In genomic region chr6:30829639-30830250, GRCh38 we compare ENCODE assay signal across 10 cellular contexts. TPM values are rescaled to one million over a fixed set of nuclear protein-coding genes. Genes with fewer than 3 reads are reported as not detected.
DNase-seq lines count a peak whose midpoint lies in the region; ATAC-seq and TF ChIP-seq lines count a peak whose summit lies in the region.
"Had no signal": no experiment of that assay in that cellular context is flagged by ENCODE, and none has a peak within 500 bp of the region (broad histone marks: within the 10 kb centered on the region; RNA-seq: fewer than 3 reads in every experiment).

No MANE protein-coding gene starts in this region.

- H3K4me1 Mint-ChIP-seq in activated CD4-positive, alpha-beta T cell treated with anti-CD3 and anti-CD28 coated beads, Interleukin-2, amount 10 ng/mL, durations not matched to agents 24 days and 14 days: peaks cover 65% of the 10 kb centered on the region
- H3K4me1 Mint-ChIP-seq in T-helper 17 cell: peaks cover 58% of the 10 kb centered on the region
- peaks cover 39 to 54% of the 10 kb centered on the region in 2 donors for H3K4me1 Mint-ChIP-seq in immature natural killer cell

- H3K36me3 Mint-ChIP-seq in activated CD4-positive, alpha-beta T cell treated with anti-CD3 and anti-CD28 coated beads, Interleukin-2, amount 10 ng/mL, durations not matched to agents 24 days and 14 days (ENCODE audit: low read depth): peaks cover 26% of the 10 kb centered on the region
- H3K36me3 Mint-ChIP-seq in T-helper 17 cell (ENCODE audit: low read depth) (peaks cover 5% of the 10 kb centered on the region), immature natural killer cell (peaks cover 0 to 3% (median 3%) of the 10 kb centered on the region in 3 donors)

- no peaks in the 10 kb centered on the region for H3K27me3 ChIP-seq in stomach

- peak overlapping the region; percentile 86 for H3K4me3 Mint-ChIP-seq in activated CD4-positive, alpha-beta T cell treated with anti-CD3 and anti-CD28 coated beads, Interleukin-2, amount 10 ng/mL, durations not matched to agents 24 days and 14 days
- H3K4me3 Mint-ChIP-seq in T-helper 17 cell (peak overlapping the region; percentile 99), immature natural killer cell (peak overlapping the region; percentile 83 to 93 (median 88))

- no peak for TF ChIP-seq CTCF in stomach (IDR thresholded peaks at IDR 0.05)
- no peak for TF ChIP-seq CTCF in lower leg skin (IDR thresholded peaks at IDR 0.05)

- no peaks in the 10 kb centered on the region for H3K9me3 Mint-ChIP-seq in activated CD4-positive, alpha-beta T cell treated with anti-CD3 and anti-CD28 coated beads, Interleukin-2, amount 10 ng/mL, durations not matched to agents 24 days and 14 days
- H3K9me3 Mint-ChIP-seq in immature natural killer cell: no peaks in the 10 kb centered on the region

- peak; percentile 70 for DNase-seq in activated CD4-positive, alpha-beta T cell treated with anti-CD3 and anti-CD28 coated beads, Interleukin-2, amount 10 ng/mL, durations not matched to agents 24 days and 14 days
- DNase-seq in activated CD4-positive, alpha-beta T cell treated with anti-CD3 and anti-CD28 coated beads, Interleukin-2, amount 50 U/mL, for 4 hours: no peak
- DNase-seq in T-helper 17 cell (no peak), immature natural killer cell (peak in 1 of 3 donors; percentile 4), stomach (no peak), lower leg skin (ENCODE audit: low spot score in 2 of 2) (no peak)
- DNase-seq: NCI-H2081, SHP77 treated with DMSO at 0.1 percent for 48 hours had no signal

- peak overlapping the region; percentile 94 for H3K27ac Mint-ChIP-seq in activated CD4-positive, alpha-beta T cell treated with anti-CD3 and anti-CD28 coated beads, Interleukin-2, amount 10 ng/mL, durations not matched to agents 24 days and 14 days
- peak overlapping the region; percentile 98 for H3K27ac Mint-ChIP-seq in T-helper 17 cell
- H3K27ac Mint-ChIP-seq in immature natural killer cell: peak overlapping the region; percentile 87 to 95 (median 91)

- ATAC-seq in T-helper 17 cell: peak; percentile 27
- ATAC-seq in GM21786 (IDR thresholded peaks at IDR 0.05; ENCODE audit: unreplicated experiment): no peak
- ATAC-seq in HG03039 (IDR thresholded peaks at IDR 0.05; ENCODE audit: unreplicated experiment): no peak

- TF ChIP-seq EP300 in stomach (IDR thresholded peaks at IDR 0.05): no peak

- 74 to 79% (median 78%) methylated on average over 6 of the region's 6 CpGs for WGBS in stomach, 5 donors
- 75 to 82% methylated on average over 6 of the region's 6 CpGs for WGBS in lower leg skin, 2 donors

- H3K36me3 ChIP-seq in stomach: no peaks in the 10 kb centered on the region

- no peaks in the 10 kb centered on the region for H3K27me3 Mint-ChIP-seq in activated CD4-positive, alpha-beta T cell treated with anti-CD3 and anti-CD28 coated beads, Interleukin-2, amount 10 ng/mL, durations not matched to agents 24 days and 14 days
- H3K27me3 Mint-ChIP-seq in T-helper 17 cell (no peaks in the 10 kb centered on the region), immature natural killer cell (ENCODE audit: low read depth in 3 of 3) (peaks cover 0 to 4% (median 0%) of the 10 kb centered on the region in 3 donors)

- H3K9me3 ChIP-seq in T-helper 17 cell (ENCODE audit: control insufficient read depth, low read length, poor library complexity, severe bottlenecking) (no peaks in the 10 kb centered on the region), stomach (no peaks in the 10 kb centered on the region)

- H3K4me3 ChIP-seq in stomach: peak overlapping the region in 3 of 4 donors; percentile 12 to 35 (median 20)
- no peak overlapping the region for H3K4me3 ChIP-seq in lower leg skin (ENCODE audit: low read depth, poor library complexity, severe bottlenecking)

- intact Hi-C loops in activated CD4-positive, alpha-beta T cell treated with anti-CD3 and anti-CD28 coated beads, Interleukin-2, amount 10 ng/mL, durations not matched to agents 24 days and 14 days (cut with micrococcal nuclease): loop anchor here (2.0 kb wide), 2 partner anchors 85 to 257 kb away; partner anchors contain the start of gene VARS2
- intact Hi-C loops in stomach (cut with DNase I; ENCODE audit: low total_unique reads) (loop anchor here (5.0 to 10.0 kb wide), 3 partner anchors 43 to 245 kb away; partner anchors contain the start of genes FLOT1 and IER3), lower leg skin (cut with DNase I; ENCODE audit: low total_unique reads) (loop anchor here (5.0 kb wide), 2 partner anchors 48 to 258 kb away; no protein-coding TSS in a partner anchor)

- peaks cover 17 to 32% (median 22%) of the 10 kb centered on the region in 4 donors for H3K4me1 ChIP-seq in stomach

- H3K27ac ChIP-seq in stomach: peak overlapping the region; percentile 13 to 82 (median 69)

- TF ChIP-seq POLR2A in stomach (IDR thresholded peaks at IDR 0.05) (no peak), lower leg skin (IDR thresholded peaks at IDR 0.05) (no peak)

RNA-seq across cellular contexts. Expression of gene DDR1, which starts 54.6 kb away (rescaled TPM):
- total RNA-seq in activated CD4-positive, alpha-beta T cell treated with anti-CD3 and anti-CD28 coated beads, Interleukin-2, amount 10 ng/mL, durations not matched to agents 24 days and 14 days: 18.8 and 22.9 TPM in 2 replicates
- total RNA-seq in T-helper 17 cell (1 to 10 TPM; 1.8 to 5.6 TPM), stomach (100 to 1,000 TPM in 3 of 5 donors, 10 to 100 TPM in 2; 51.3 to 144 (median 109) TPM), lower leg skin (100 to 1,000 TPM; 140 to 221 (median 194) TPM)
- polyA plus RNA-seq in immature natural killer cell (1 to 10 TPM in 1 of 3 donors, under 1 TPM in 1, not detected in 1; 0.41 to 1.1 TPM), stomach (10 to 100 TPM; 17.6 to 88.7 (median 49.4) TPM)
